Comparison of ENCODE assay signal across 8 cellular contexts in genomic region chr6:145148392-145149175, GRCh38.
DNase-seq lines count a peak whose midpoint lies in the region; ATAC-seq and TF ChIP-seq lines count a peak whose summit lies in the region.

No MANE protein-coding gene starts in this region.

- no peaks in the 10 kb centered on the region for H3K27me3 ChIP-seq in upper lobe of right lung
- no peaks in the 10 kb centered on the region for H3K27me3 ChIP-seq in neuronal stem cell (ENCODE audit: control insufficient read depth in 3 of 3, insufficient read depth in 3 of 3, low read depth in 1 of 3, low read length in 3 of 3)

- H2AK5ac ChIP-seq in neuronal stem cell (ENCODE audit: low read depth, low read length) = no peak overlapping the region

- no peak overlapping the region for H3K4ac ChIP-seq in neuronal stem cell (ENCODE audit: low read length)

- H4K8ac ChIP-seq in neuronal stem cell (ENCODE audit: low read depth, low read length) = no peak overlapping the region

- no peak overlapping the region for H3K14ac ChIP-seq in neuronal stem cell (ENCODE audit: low read length)

- no peak overlapping the region for H4K91ac ChIP-seq in neuronal stem cell (ENCODE audit: low read depth, low read length, poor library complexity)

- peak; percentile 97 to 98 for DNase-seq in AML-193 (lab: John Stamatoyannopoulos, UW)
- peak; percentile 63 for DNase-seq in NCI-H2107 (lab: John Stamatoyannopoulos, UW)
- DNase-seq in fibroblast of gingiva (ENCODE audit: low read depth) = peak; percentile 95
- peak; percentile 66 for DNase-seq in upper lobe of right lung
- DNase-seq in DMS 273 (lab: John Stamatoyannopoulos, UW; ENCODE audit: unreplicated experiment) = no peak
- DNase-seq in activated CD8-positive, alpha-beta memory T cell treated with anti-CD3 and anti-CD28 coated beads for 24 hours = no peak
- DNase-seq in neuronal stem cell (ENCODE audit: low spot score) = no peak

- H3K4me3 ChIP-seq in upper lobe of right lung (no peak overlapping the region), neuronal stem cell (ENCODE audit: low read length in 2 of 2) (no peak overlapping the region)

- H3K27ac ChIP-seq in upper lobe of right lung (no peak overlapping the region), neuronal stem cell (replicated peaks; ENCODE audit: low read length) (no peak overlapping the region)

- H2BK5ac ChIP-seq in neuronal stem cell (ENCODE audit: low read length) = no peak overlapping the region

- intact Hi-C loops in upper lobe of right lung (cut with DNase I) = no loop called here

- H3K23ac ChIP-seq in neuronal stem cell (ENCODE audit: low read depth, low read length, poor library complexity) = no peak overlapping the region

- no peak overlapping the region for H2BK120ac ChIP-seq in neuronal stem cell (ENCODE audit: low read depth, low read length)

- ATAC-seq in GM21619 (IDR thresholded peaks at IDR 0.05; ENCODE audit: unreplicated experiment) (peak; percentile 62), upper lobe of right lung (peak; percentile 94)

- no peak overlapping the region for H3K9ac ChIP-seq in neuronal stem cell (ENCODE audit: low read depth, low read length, poor library complexity)

- H3K79me1 ChIP-seq in neuronal stem cell (ENCODE audit: low read depth, low read length) = no peaks in the 10 kb centered on the region

- H3K36me3 ChIP-seq in upper lobe of right lung (no peaks in the 10 kb centered on the region), neuronal stem cell (replicated peaks in 1 of 2; ENCODE audit: control insufficient read depth in 2 of 2, insufficient read depth in 2 of 2, low read length in 2 of 2) (no peaks in the 10 kb centered on the region)

- no peak overlapping the region for H3K4me2 ChIP-seq in neuronal stem cell (ENCODE audit: insufficient read depth, low read length, poor library complexity, severe bottlenecking)

- no peak for TF ChIP-seq CTCF in upper lobe of right lung (IDR thresholded peaks at IDR 0.05)

- H3K18ac ChIP-seq in neuronal stem cell (ENCODE audit: low read length) = no peak overlapping the region

- H3K9me3 ChIP-seq in upper lobe of right lung = no peaks in the 10 kb centered on the region
- H3K9me3 ChIP-seq in neuronal stem cell (replicated peaks in 1 of 2; ENCODE audit: control insufficient read depth in 2 of 2, insufficient read depth in 1 of 2, low read depth in 1 of 2, low read length in 2 of 2) = no peaks in the 10 kb centered on the region

- WGBS in neuronal stem cell (ENCODE audit: extremely low coverage in 2 of 2, insufficient read length in 2 of 2, insufficient replicate concordance in 1 of 2), 2 donors = no CpG with 5 or more reads among the region's 4 CpGs

- no peaks in the 10 kb centered on the region for H3K4me1 ChIP-seq in upper lobe of right lung
- H3K4me1 ChIP-seq in neuronal stem cell (ENCODE audit: control insufficient read depth in 2 of 2, insufficient read depth in 1 of 2, low read depth in 1 of 2, low read length in 2 of 2) = no peaks in the 10 kb centered on the region

- H2BK15ac ChIP-seq in neuronal stem cell (ENCODE audit: low read length) = no peak overlapping the region

- H2BK12ac ChIP-seq in neuronal stem cell (ENCODE audit: low read length) = no peak overlapping the region

- no peak overlapping the region for H2AFZ ChIP-seq in neuronal stem cell (ENCODE audit: low read length)

Comparison
In these comparisons a context has a peak if more than half of its experiments do, and no peak if none do; other contexts are left out.
1. DNase-seq: peak in AML-193 (2 of 2), NCI-H2107 (single experiment), fibroblast of gingiva (single experiment) and upper lobe of right lung (single experiment); none in DMS 273 (single experiment), activated CD8-positive, alpha-beta memory T cell treated with anti-CD3 and anti-CD28 coated beads for 24 hours (single experiment) and neuronal stem cell (single experiment).